18 cellular contexts compared by ENCODE assay signal in the genomic region with DNA sequence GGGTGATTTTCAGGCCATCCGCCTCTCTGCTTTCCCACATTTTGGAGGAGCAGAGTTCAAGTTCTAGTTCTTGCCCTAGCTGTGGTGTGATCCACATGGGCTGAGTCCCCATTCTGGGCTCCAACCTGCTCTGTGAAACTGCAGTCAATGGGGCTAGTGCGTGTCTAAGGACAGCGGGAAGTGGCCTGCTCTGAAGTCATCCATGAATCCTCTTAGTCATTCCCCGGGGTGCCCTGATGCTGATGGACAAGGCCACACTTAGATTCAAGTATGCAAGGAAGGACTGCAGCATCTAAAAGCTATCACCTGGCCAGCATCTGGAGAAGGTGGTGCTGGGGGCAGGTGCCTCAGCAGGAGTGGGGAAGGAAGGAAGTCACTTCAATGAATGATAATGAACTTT.
DNase-seq lines count a peak whose midpoint lies in the region; ATAC-seq, FAIRE-seq and TF ChIP-seq lines count a peak whose summit lies in the region.
"Had no signal": no experiment of that assay in that cellular context is flagged by ENCODE, and none has a peak within 500 bp of the region (broad histone marks: within the 10 kb centered on the region; RNA-seq: fewer than 3 reads in every experiment).

No MANE protein-coding gene starts in this region.

- no peaks in the 10 kb centered on the region for H3K79me2 ChIP-seq in GM23338 (replicated peaks; ENCODE audit: insufficient read depth)
- no peaks in the 10 kb centered on the region for H3K79me2 ChIP-seq in H1 (ENCODE audit: control insufficient read depth in 1 of 2, insufficient read depth in 2 of 2, low read length in 2 of 2)
- no peaks in the 10 kb centered on the region for H3K79me2 ChIP-seq in H9 (ENCODE audit: insufficient read depth, low read length)

- H3K4me3 Mint-ChIP-seq in GM23338 (no peak overlapping the region), neural crest cell (no peak overlapping the region), H9 (no peak overlapping the region; a peak in 1 of 5 replicates)
- H3K4me3 Mint-ChIP-seq: CD4-positive, CD25-positive, alpha-beta regulatory T cell had no signal

- H2BK5ac ChIP-seq in H1 (ENCODE audit: low read depth, low read length) (peak overlapping the region; percentile 74; the same call in 1 of the 2 replicates), H9 (ENCODE audit: insufficient read length, low read length) (no peak overlapping the region)

- H3K79me1 ChIP-seq in H1 (ENCODE audit: low read depth, low read length) (no peaks in the 10 kb centered on the region), H9 (ENCODE audit: insufficient read depth, low read depth, low read length, poor library complexity, severe bottlenecking) (no peaks in the 10 kb centered on the region)

- H3K18ac ChIP-seq in H1 (ENCODE audit: extremely low read depth, low read length) (no peak overlapping the region), H9 (ENCODE audit: insufficient read length, low read depth, low read length) (no peak overlapping the region)

- peak overlapping the region; percentile 43; the same call in 1 of the 2 replicates for H2AFZ ChIP-seq in GM23338
- no peak overlapping the region for H2AFZ ChIP-seq in H1 (ENCODE audit: low read length)
- H2AFZ ChIP-seq in H9 (ENCODE audit: low read length): no peak overlapping the region
- H2AFZ ChIP-seq: GM23248 had no signal

- H4K8ac ChIP-seq in H1 (ENCODE audit: extremely low read depth, insufficient read depth, low read length): no peak overlapping the region
- no peak overlapping the region for H4K8ac ChIP-seq in H9 (replicated peaks; ENCODE audit: insufficient read length, low read depth, low read length)

- H4K5ac ChIP-seq in H1 (ENCODE audit: insufficient read length, low read depth, low read length): no peak overlapping the region
- H4K5ac ChIP-seq in H9 (ENCODE audit: insufficient read length, low read depth, low read length): no peak overlapping the region

- peak overlapping the region; percentile 56; the same call in 1 of the 2 replicates for H3K27ac Mint-ChIP-seq in GM23338
- H3K27ac Mint-ChIP-seq in neural crest cell (ENCODE audit: unreplicated experiment): peak overlapping the region; percentile 62
- H3K27ac Mint-ChIP-seq in H9: peak overlapping the region in 1 of 3 experiments; percentile 46; a peak in 3 of 7 replicates
- H3K27ac Mint-ChIP-seq: CD4-positive, CD25-positive, alpha-beta regulatory T cell had no signal

- H2BK15ac ChIP-seq in H1 (ENCODE audit: low read length): no peak overlapping the region; the same call in 1 of the 2 replicates
- no peak overlapping the region for H2BK15ac ChIP-seq in H9 (ENCODE audit: low read depth, low read length)

- peaks cover 6% of the 10 kb centered on the region; the same call in 1 of the 2 replicates for H3K9me2 ChIP-seq in GM23338 (ENCODE audit: insufficient read depth)

- no peaks in the 10 kb centered on the region for H3F3A ChIP-seq in GM23338 (replicated peaks; ENCODE audit: low read depth)

- peaks cover 6% of the 10 kb centered on the region for H3K4me1 ChIP-seq in GM23338 (ENCODE audit: insufficient read depth)
- H3K4me1 ChIP-seq in H1 (replicated peaks in 1 of 4; ENCODE audit: control insufficient read depth in 3 of 4, insufficient read depth in 4 of 4, low read length in 3 of 4): peaks cover 0 to 8% (median 6%) of the 10 kb centered on the region in 4 experiments; a peak in 4 of 7 replicates
- H3K4me1 ChIP-seq in H9 (ENCODE audit: insufficient read depth, low read length): peaks cover 2% of the 10 kb centered on the region; the same call in 1 of the 2 replicates
- H3K4me1 ChIP-seq: A549 had no signal

- H3T11ph ChIP-seq in H9 (ENCODE audit: low read length): no peak overlapping the region

- H2BK12ac ChIP-seq in H1 (ENCODE audit: low read depth, low read length): peak overlapping the region; percentile 31; the same call in 1 of the 2 replicates
- no peak overlapping the region for H2BK12ac ChIP-seq in H9 (ENCODE audit: insufficient read length, low read depth, low read length)

- CTCF ChIA-PET in H1 (lab: Charles Lee; ENCODE audit: partially characterized antibody): interaction anchor here (0.6 to 1.7 kb wide), 3 partner anchors 200 to 1285 kb away, joined by 3 to 5 read pairs (median 3); no protein-coding TSS in a partner anchor

- TF ChIP-seq POLR2A in H1 (IDR thresholded peaks at IDR 0.05; ENCODE audit: control extremely low read depth in 1 of 2, low read depth in 2 of 2, low read length in 2 of 2): no peak

- no peaks in the 10 kb centered on the region for H3K9me3 ChIP-seq in H1 (ENCODE audit: insufficient read depth in 2 of 2, low read depth in 1 of 2, low read length in 1 of 2)
- H3K9me3 ChIP-seq in H9 (ENCODE audit: control insufficient read depth, low read depth, low read length): no peaks in the 10 kb centered on the region

- DNase-seq in A172 (ENCODE audit: low spot score): peak; percentile 13
- no peak for DNase-seq in GM23338 (ENCODE audit: low spot score)
- DNase-seq in H1 (ENCODE audit: low read depth in 1 of 2, low spot score in 2 of 2): no peak
- DNase-seq in neural crest cell (ENCODE audit: low read depth, low spot score): no peak
- DNase-seq in H9: no peak
- no peak for DNase-seq in foreskin melanocyte
- DNase-seq in NCI-H146 treated with DMSO at 0.1 percent for 48 hours (lab: John Stamatoyannopoulos, UW; ENCODE audit: unreplicated experiment): no peak
- no peak for DNase-seq in amniotic stem cell (lab: John Stamatoyannopoulos, UW)
- DNase-seq: CD4-positive, CD25-positive, alpha-beta regulatory T cell; DMS53; GM23248; NCI-H146; NCI-H2107; NCI-H345; NCI-H526 treated with DMSO at 0.1 percent for 48 hours had no signal

- no peak overlapping the region for H2AK5ac ChIP-seq in H1 (ENCODE audit: low read depth, low read length)
- no peak overlapping the region for H2AK5ac ChIP-seq in H9 (ENCODE audit: insufficient read length, low read length)

- H3K27me3 Mint-ChIP-seq in GM23338 (ENCODE audit: insufficient read depth, low read depth, poor library complexity) (peaks cover 6% of the 10 kb centered on the region), neural crest cell (ENCODE audit: low read depth) (peaks cover 5% of the 10 kb centered on the region), H9 (ENCODE audit: low read depth) (no peaks in the 10 kb centered on the region; the same call in 1 of the 2 replicates)

- H3K36me3 ChIP-seq in GM23338 (ENCODE audit: insufficient read depth) (no peaks in the 10 kb centered on the region), H1 (ENCODE audit: control insufficient read depth in 2 of 4, insufficient read depth in 4 of 4, low read length in 3 of 4) (no peaks in the 10 kb centered on the region)

- H2BK20ac ChIP-seq in H1 (ENCODE audit: low read length) (no peak overlapping the region; the same call in 1 of the 2 replicates), H9 (ENCODE audit: low read depth, low read length, poor library complexity, severe bottlenecking) (no peak overlapping the region)

- H3K36me3 Mint-ChIP-seq in GM23338 (ENCODE audit: low read depth) (no peaks in the 10 kb centered on the region), neural crest cell (ENCODE audit: low read depth) (no peaks in the 10 kb centered on the region), H9 (ENCODE audit: insufficient read depth in 1 of 3, low read depth in 3 of 3) (no peaks in the 10 kb centered on the region)
- H3K36me3 Mint-ChIP-seq: CD4-positive, CD25-positive, alpha-beta regulatory T cell had no signal

- peak overlapping the region; percentile 51 for H3K4me2 ChIP-seq in GM23338
- no peak overlapping the region for H3K4me2 ChIP-seq in H1 (ENCODE audit: insufficient read depth in 1 of 2, low read depth in 2 of 2, low read length in 2 of 2)
- H3K4me2 ChIP-seq in H9 (ENCODE audit: insufficient read depth, insufficient read length, low read length): no peak overlapping the region
- H3K4me2 ChIP-seq: A549 had no signal

- H2BK120ac ChIP-seq in H1 (replicated peaks; ENCODE audit: low read depth, low read length) (no peak overlapping the region), H9 (ENCODE audit: low read depth, low read length, poor library complexity, severe bottlenecking) (no peak overlapping the region)

- H3K27me3 ChIP-seq in GM23338 (ENCODE audit: insufficient read depth) (no peaks in the 10 kb centered on the region), H1 (replicated peaks in 1 of 4; ENCODE audit: control insufficient read depth in 3 of 4, extremely low read depth in 1 of 4, insufficient read depth in 3 of 4, low read length in 3 of 4) (no peaks in the 10 kb centered on the region), H9 (ENCODE audit: insufficient read depth, low read length) (no peaks in the 10 kb centered on the region)

- H3K4me1 Mint-ChIP-seq in GM23338 (peaks cover 34% of the 10 kb centered on the region), neural crest cell (no peaks in the 10 kb centered on the region), H9 (peaks cover 25 to 36% of the 10 kb centered on the region in 2 experiments)

- H3K4ac ChIP-seq in H1 (replicated peaks; ENCODE audit: insufficient read length, low read depth, low read length) (no peak overlapping the region), H9 (ENCODE audit: low read depth, low read length) (no peak overlapping the region)

- no peak for ATAC-seq in GM23338
- ATAC-seq: A549 had no signal

- no peak overlapping the region for H3K9ac ChIP-seq in H1 (replicated peaks in 1 of 4; ENCODE audit: extremely low read depth in 1 of 4, low read depth in 3 of 4, low read length in 3 of 4)
- H3K9ac ChIP-seq in H9 (ENCODE audit: extremely low read depth, insufficient read length, low read length): no peak overlapping the region
- H3K9ac ChIP-seq: GM23248 had no signal

- no peaks in the 10 kb centered on the region for H3K9me3 Mint-ChIP-seq in GM23338
- no peaks in the 10 kb centered on the region for H3K9me3 Mint-ChIP-seq in neural crest cell
- H3K9me3 Mint-ChIP-seq in H9: no peaks in the 10 kb centered on the region

- POLR2A ChIA-PET in H1 (lab: Charles Lee; ENCODE audit: partially characterized antibody): interaction anchor here (1.1 kb wide), 1 partner anchor 14 kb away, joined by 3 read pairs; no protein-coding TSS in a partner anchor

- no peak for TF ChIP-seq EP300 in H1 (IDR thresholded peaks at IDR 0.05; ENCODE audit: borderline replicate concordance in 1 of 2, low read depth in 2 of 2, low read length in 2 of 2)

- H3K14ac ChIP-seq in H1 (ENCODE audit: insufficient read length): no peak overlapping the region
- H3K14ac ChIP-seq in H9 (ENCODE audit: insufficient read depth, low read length): no peak overlapping the region

- H3K23ac ChIP-seq in H1 (ENCODE audit: insufficient read length) (no peak overlapping the region), H9 (ENCODE audit: insufficient read length, low read depth, low read length) (no peak overlapping the region)

- H3K4me3 ChIP-seq in GM23338 (no peak overlapping the region), H1 (ENCODE audit: extremely low read depth in 1 of 4, insufficient read depth in 2 of 4, low read depth in 3 of 4, low read length in 4 of 4) (no peak overlapping the region)
- H3K4me3 ChIP-seq: A549, GM23248 had no signal

- H3K23me2 ChIP-seq in H1 (ENCODE audit: low read depth, low read length) (no peaks in the 10 kb centered on the region), H9 (ENCODE audit: insufficient read length, low read depth, low read length, poor library complexity, severe bottlenecking) (no peaks in the 10 kb centered on the region)

- H3K27ac ChIP-seq in GM23338 (ENCODE audit: low read depth): no peak overlapping the region
- no peak overlapping the region for H3K27ac ChIP-seq in H1 (ENCODE audit: low read depth, low read length)
- no peak overlapping the region for H3K27ac ChIP-seq in H9 (ENCODE audit: insufficient read length, low read depth, low read length)
- H3K27ac ChIP-seq: A549, GM23248 had no signal

- H3K56ac ChIP-seq in H1 (replicated peaks; ENCODE audit: insufficient read length, low read depth, low read length) (no peak overlapping the region), H9 (ENCODE audit: insufficient read length, low read depth, low read length) (no peak overlapping the region)

- WGBS in H1 (ENCODE audit: extremely low coverage in 1 of 2, insufficient coverage in 1 of 2, insufficient read length in 1 of 2, insufficient replicate concordance in 2 of 2, low coverage in 1 of 2, low lambda C conversion rate in 2 of 2, missing lambda C conversion rate in 1 of 2), 2 experiments: 88% methylated on average over 4 of the region's 4 CpGs; no CpG with 5 or more reads in 1 of the 2 experiments
- no CpG with 5 or more reads among the region's 4 CpGs for WGBS in H9 (ENCODE audit: extremely low coverage, insufficient read length, low lambda C conversion rate)

- FAIRE-seq in H1 (lab: Jason Lieb, UNC): no peak
- FAIRE-seq: A549, G401.6, GM12892 had no signal

- no peak for TF ChIP-seq RAD21 in H1 (IDR thresholded peaks at IDR 0.05 in 1 of 2, conservative IDR thresholded peaks at IDR 0.05 in 1 of 2; ENCODE audit: low read depth in 2 of 2, low read length in 2 of 2)

- TF ChIP-seq CTCF in GM23338 (conservative IDR thresholded peaks at IDR 0.05; ENCODE audit: low read depth in 2 of 2) (no peak), H1 (IDR thresholded peaks at IDR 0.05; ENCODE audit: control extremely low read depth in 1 of 3, insufficient read depth in 1 of 3, low read depth in 1 of 3, low read length in 3 of 3) (no peak), neural crest cell (conservative IDR thresholded peaks at IDR 0.05) (no peak), H9 (conservative IDR thresholded peaks at IDR 0.05) (no peak)

- H4K20me1 ChIP-seq in GM23338 (replicated peaks; ENCODE audit: insufficient read depth) (no peaks in the 10 kb centered on the region), H1 (replicated peaks in 1 of 2; ENCODE audit: control insufficient read depth in 1 of 2, insufficient read depth in 2 of 2, low read length in 2 of 2) (no peaks in the 10 kb centered on the region), H9 (ENCODE audit: control insufficient read depth, insufficient read depth, insufficient read length) (no peaks in the 10 kb centered on the region)

- H4K91ac ChIP-seq in H1 (replicated peaks; ENCODE audit: insufficient read length, low read length) (no peak overlapping the region), H9 (ENCODE audit: insufficient read length, low read depth, low read length) (no peak overlapping the region)
